21 cellular contexts compared by ENCODE assay signal in genomic region chr15:49327927-49328326, GRCh38.
"Had no signal": no experiment of that assay in that cellular context is flagged by ENCODE, and none has a peak within 500 bp of the region (broad histone marks: within the 10 kb centered on the region; RNA-seq: fewer than 3 reads in every experiment).

No MANE protein-coding gene starts in this region.

- FAIRE-seq: keratinocyte had no signal

- H3K4me1 Mint-ChIP-seq: immature natural killer cell; naive thymus-derived CD4-positive, alpha-beta T cell; nephron progenitor cell had no signal

- H3K27ac ChIP-seq: coronary artery, gastrocnemius medialis, heart right ventricle, left ventricle myocardium inferior, psoas muscle, right lobe of liver, suprapubic skin, thyroid gland had no signal

- H3K27me3 ChIP-seq: gastrocnemius medialis, heart right ventricle, right lobe of liver, suprapubic skin, thyroid gland had no signal

- H3K4me3 ChIP-seq: coronary artery, gastrocnemius medialis, heart right ventricle, left ventricle myocardium inferior, lung, psoas muscle, right lobe of liver, suprapubic skin, thyroid gland had no signal

- H3K9me3 ChIP-seq: gastrocnemius medialis, heart right ventricle, left ventricle myocardium inferior, psoas muscle, right lobe of liver, suprapubic skin, thyroid gland had no signal

- H3K4me3 Mint-ChIP-seq: immature natural killer cell; naive thymus-derived CD4-positive, alpha-beta T cell; nephron progenitor cell; stimulated activated effector memory CD8-positive, alpha-beta T cell treated with anti-CD3 and anti-CD28 coated beads, Interleukin-12 subunit alpha, Interleukin-12 subunit beta, amount 100 ng/mL, for 72 hours; type B pancreatic cell had no signal

- H3K36me3 ChIP-seq: suprapubic skin had no signal

- DNase-seq: effector CD4-positive, alpha-beta T cell; gastrocnemius medialis; heart right ventricle; hypothalamus; immature natural killer cell; left ventricle myocardium inferior; naive thymus-derived CD4-positive, alpha-beta T cell; nephron progenitor cell; psoas muscle; retina; right lobe of liver; stimulated activated CD4-positive, alpha-beta T cell treated with anti-CD3 and anti-CD28 coated beads, Interleukin-4, amount 100 ng/mL, for 1 hour; stimulated activated CD8-positive, alpha-beta memory T cell treated with anti-CD3 and anti-CD28 coated beads, Interleukin-4, amount 100 ng/mL, for 48 hours; stimulated activated naive CD8-positive, alpha-beta T cell treated with anti-CD3 and anti-CD28 coated beads, Interleukin-15, Interleukin-2, amounts not matched to agents 100 U/mL and 50 U/mL, for 24 hours; thyroid gland had no signal

- H3K27me3 Mint-ChIP-seq: naive thymus-derived CD4-positive, alpha-beta T cell; type B pancreatic cell had no signal

- H3K9me3 Mint-ChIP-seq: immature natural killer cell; naive thymus-derived CD4-positive, alpha-beta T cell; nephron progenitor cell; stimulated activated effector memory CD8-positive, alpha-beta T cell treated with anti-CD3 and anti-CD28 coated beads, Interleukin-12 subunit alpha, Interleukin-12 subunit beta, amount 100 ng/mL, for 72 hours; type B pancreatic cell had no signal

- ATAC-seq: gastrocnemius medialis; heart right ventricle; naive thymus-derived CD4-positive, alpha-beta T cell; psoas muscle; right lobe of liver; stimulated activated effector memory CD8-positive, alpha-beta T cell treated with anti-CD3 and anti-CD28 coated beads, Interleukin-12 subunit alpha, Interleukin-12 subunit beta, amount 100 ng/mL, for 72 hours; stimulated activated naive CD8-positive, alpha-beta T cell treated with anti-CD3 and anti-CD28 coated beads, Interleukin-15, Interleukin-2, amounts not matched to agents 100 U/mL and 50 U/mL, for 24 hours had no signal

- H3K4me1 ChIP-seq: gastrocnemius medialis, heart right ventricle, left ventricle myocardium inferior, psoas muscle, right lobe of liver, suprapubic skin had no signal

- H3K27ac Mint-ChIP-seq: immature natural killer cell; naive thymus-derived CD4-positive, alpha-beta T cell; nephron progenitor cell; stimulated activated effector memory CD8-positive, alpha-beta T cell treated with anti-CD3 and anti-CD28 coated beads, Interleukin-12 subunit alpha, Interleukin-12 subunit beta, amount 100 ng/mL, for 72 hours; type B pancreatic cell had no signal
